ENCODE assay signal across 20 cellular contexts in genomic region chr1:215544566-215544965, GRCh38.
"Had no signal": no experiment of that assay in that cellular context is flagged by ENCODE, and none has a peak within 500 bp of the region (broad histone marks: within the 10 kb centered on the region; RNA-seq: fewer than 3 reads in every experiment).

No MANE protein-coding gene starts in this region.

- H3K36me3 Mint-ChIP-seq: naive thymus-derived CD4-positive, alpha-beta T cell; stimulated activated memory B cell treated with anti-CD40 and anti-IgM and Interleukin-4, amounts not matched to agents 10 μg/mL and 1 μg/mL and 100 μg/mL, for 72 hours had no signal

- H3K27me3 Mint-ChIP-seq: stimulated activated memory B cell treated with anti-CD40 and anti-IgM and Interleukin-4, amounts not matched to agents 10 μg/mL and 1 μg/mL and 100 μg/mL, for 72 hours; stimulated activated naive CD8-positive, alpha-beta T cell treated with anti-CD3 and anti-CD28 coated beads, Interleukin-15, Interleukin-2, amounts not matched to agents 100 ng/mL and 50 ng/mL, for 24 hours had no signal

- H3K9me3 Mint-ChIP-seq: stimulated activated memory B cell treated with anti-CD40 and anti-IgM and Interleukin-4, amounts not matched to agents 10 μg/mL and 1 μg/mL and 100 μg/mL, for 72 hours had no signal

- H3K4me1 Mint-ChIP-seq: nephron progenitor cell; stimulated activated memory B cell treated with anti-CD40 and anti-IgM and Interleukin-4, amounts not matched to agents 10 μg/mL and 1 μg/mL and 100 μg/mL, for 72 hours had no signal

- H3K4me3 Mint-ChIP-seq: naive thymus-derived CD4-positive, alpha-beta T cell; nephron progenitor cell; stimulated activated memory B cell treated with anti-CD40 and anti-IgM and Interleukin-4, amounts not matched to agents 10 μg/mL and 1 μg/mL and 100 μg/mL, for 72 hours; stimulated activated naive CD8-positive, alpha-beta T cell treated with anti-CD3 and anti-CD28 coated beads, Interleukin-15, Interleukin-2, amounts not matched to agents 100 ng/mL and 50 ng/mL, for 24 hours had no signal

- DNase-seq: dermis blood vessel endothelial cell; erythroblast; heart right ventricle; hypothalamus; kidney glomerular epithelial cell; mesendoderm; naive thymus-derived CD4-positive, alpha-beta T cell; nephron progenitor cell; retina; right lobe of liver; spleen; stimulated activated CD4-positive, alpha-beta T cell treated with anti-CD3 and anti-CD28 coated beads, Interleukin-15, amount 100 ng/mL, for 24 hours; stimulated activated CD4-positive, alpha-beta T cell treated with anti-CD3 and anti-CD28 coated beads, Interleukin-1b, Interleukin-23, amount 100 ng/mL, for 48 hours; stimulated activated CD4-positive, alpha-beta T cell treated with anti-CD3 and anti-CD28 coated beads, Interleukin-4, amount 100 ng/mL, for 24 hours; tibial artery; upper lobe of right lung had no signal

- H3K27ac Mint-ChIP-seq: naive thymus-derived CD4-positive, alpha-beta T cell; nephron progenitor cell; stimulated activated memory B cell treated with anti-CD40 and anti-IgM and Interleukin-4, amounts not matched to agents 10 μg/mL and 1 μg/mL and 100 μg/mL, for 72 hours; stimulated activated naive CD8-positive, alpha-beta T cell treated with anti-CD3 and anti-CD28 coated beads, Interleukin-15, Interleukin-2, amounts not matched to agents 100 ng/mL and 50 ng/mL, for 24 hours had no signal

- H3K4me3 ChIP-seq: heart right ventricle, prostate gland, right lobe of liver, spleen, tibial artery, upper lobe of right lung, vagina had no signal

- ATAC-seq: heart right ventricle; naive thymus-derived CD4-positive, alpha-beta T cell; right lobe of liver; stimulated activated memory B cell treated with anti-CD40 and anti-IgM and Interleukin-4, amounts not matched to agents 10 μg/mL and 1 μg/mL and 100 μg/mL, for 72 hours; upper lobe of right lung had no signal
